Comparison of ENCODE assay signal across 27 cellular contexts in genomic region chr1:230709619-230710542, GRCh38. TPM values are rescaled to one million over a fixed set of nuclear protein-coding genes. Genes with fewer than 3 reads are reported as not detected.
"Had no signal": no experiment of that assay in that cellular context is flagged by ENCODE, and none has a peak within 500 bp of the region (broad histone marks: within the 10 kb centered on the region; RNA-seq: fewer than 3 reads in every experiment).

No MANE protein-coding gene starts in this region.

- H3K9me3 ChIP-seq: adrenal gland had no signal

- H3K4me3 ChIP-seq: adrenal gland had no signal

- H3K36me3 ChIP-seq: adrenal gland had no signal

- ATAC-seq: activated CD8-positive, alpha-beta T cell treated with anti-CD3 and anti-CD28 coated beads, Interleukin-2, amount 10 ng/mL, durations not matched to agents 7 days and 5 days; PC-3; T-helper 17 cell; WTC11 had no signal

- H3K27ac ChIP-seq: adrenal gland had no signal

- FAIRE-seq: RCC 7860 had no signal

- H3K27me3 ChIP-seq: adrenal gland had no signal

- DNase-seq: activated CD4-positive, alpha-beta T cell treated with anti-CD3 and anti-CD28 coated beads for 48 hours; activated CD4-positive, alpha-beta T cell treated with anti-CD3 and anti-CD28 coated beads, Interleukin-2, amount 50 U/mL, for 4 hours; activated CD4-positive, CD25-positive, alpha-beta regulatory T cell treated with anti-CD3 and anti-CD28 coated beads, Interleukin-2, amount 50 U/mL, for 72 hours; activated CD8-positive, alpha-beta memory T cell treated with anti-CD3 and anti-CD28 coated beads, Interleukin-2, amount 50 U/mL, for 48 hours; activated CD8-positive, alpha-beta T cell treated with anti-CD3 and anti-CD28 coated beads, Interleukin-2, amount 10 ng/mL, durations not matched to agents 7 days and 5 days; activated naive CD4-positive, alpha-beta T cell treated with anti-CD3 and anti-CD28 coated beads, Interleukin-2, amount 50 U/mL, for 16 hours; activated naive CD8-positive, alpha-beta T cell treated with anti-CD3 and anti-CD28 coated beads, Interleukin-2, amount 10 ng/mL, durations not matched to agents 7 days and 5 days; activated T-cell treated with anti-CD3 and anti-CD28 coated beads, Interleukin-2, amount 50 U/mL, for 1 hour; adrenal gland; anterior cingulate cortex; KG1; NCI-H1048; NCI-H146; NCI-H187 treated with DMSO at 0.1 percent for 48 hours; NCI-H2081 treated with DMSO at 0.1 percent for 48 hours; NCI-H2171; NCI-H2227 treated with DMSO at 0.1 percent for 48 hours; NCI-H446 treated with DMSO at 0.1 percent for 48 hours; NCI-H526 treated with DMSO at 0.1 percent for 48 hours; PC-3; SHP77 treated with DMSO at 0.1 percent for 48 hours; T-helper 17 cell; T-helper 9 cell had no signal

RNA-seq across cellular contexts. Expression of gene AGT, which starts 4.0 kb away (rescaled TPM):
- total RNA-seq: activated CD8-positive, alpha-beta T cell treated with anti-CD3 and anti-CD28 coated beads, Interleukin-2, amount 10 ng/mL, durations not matched to agents 7 days and 5 days; activated naive CD8-positive, alpha-beta T cell treated with anti-CD3 and anti-CD28 coated beads, Interleukin-2, amount 10 ng/mL, durations not matched to agents 7 days and 5 days; M059J; PC-3; T-helper 17 cell had no signal

RNA-seq across cellular contexts. Expression of gene CAPN9, which starts 37.3 kb away (rescaled TPM):
- total RNA-seq: activated CD8-positive, alpha-beta T cell treated with anti-CD3 and anti-CD28 coated beads, Interleukin-2, amount 10 ng/mL, durations not matched to agents 7 days and 5 days; activated naive CD8-positive, alpha-beta T cell treated with anti-CD3 and anti-CD28 coated beads, Interleukin-2, amount 10 ng/mL, durations not matched to agents 7 days and 5 days; LHCN-M2; M059J; PC-3; T-helper 17 cell; WTC11 had no signal
